Comparison of ENCODE assay signal across 36 cellular contexts in genomic region chr1:113326976-113327375, GRCh38.
"Had no signal": no experiment of that assay in that cellular context is flagged by ENCODE, and none has a peak within 500 bp of the region (broad histone marks: within the 10 kb centered on the region; RNA-seq: fewer than 3 reads in every experiment).

No MANE protein-coding gene starts in this region.

- H3K9me3 ChIP-seq: ascending aorta had no signal

- H3K36me3 ChIP-seq: ascending aorta, cardiac muscle cell had no signal

- H3K27me3 ChIP-seq: ascending aorta, cardiac muscle cell had no signal

- H3K4me3 ChIP-seq: ascending aorta, cardiac muscle cell had no signal

- H3K4me1 Mint-ChIP-seq: activated B cell treated with CpG ODN at 0.5 μM for 24 hours; activated CD4-positive, alpha-beta memory T cell treated with anti-CD3 and anti-CD28 coated beads, Interleukin-2, amount 10 ng/mL, durations not matched to agents 7 days and 5 days; activated CD4-positive, alpha-beta T cell treated with anti-CD3 and anti-CD28 coated beads for 36 hours; activated CD4-positive, alpha-beta T cell treated with anti-CD3 and anti-CD28 coated beads, Interleukin-2, amount 10 ng/mL, durations not matched to agents 7 days and 5 days; activated CD8-positive, alpha-beta memory T cell treated with anti-CD3 and anti-CD28 coated beads, Interleukin-2, amount 10 ng/mL, durations not matched to agents 7 days and 5 days; activated naive CD4-positive, alpha-beta T cell treated with anti-CD3 and anti-CD28 coated beads, Interleukin-2, amount 10 ng/mL, durations not matched to agents 7 days and 5 days; activated naive CD4-positive, alpha-beta T cell treated with anti-CD3 and anti-CD28 coated beads, Interleukin-2, amount 50 U/mL, for 24 hours; activated naive CD8-positive, alpha-beta T cell treated with anti-CD3 and anti-CD28 coated beads, Interleukin-2, amount 10 ng/mL, durations not matched to agents 7 days and 5 days; activated naive CD8-positive, alpha-beta T cell treated with anti-CD3 and anti-CD28 coated beads, Interleukin-2, amount 50 U/mL, for 24 hours; brain; central memory CD8-positive, alpha-beta T cell had no signal

- H3K27ac Mint-ChIP-seq: activated B cell treated with CpG ODN at 0.5 μM for 24 hours; activated CD4-positive, alpha-beta memory T cell treated with anti-CD3 and anti-CD28 coated beads, Interleukin-2, amount 10 ng/mL, durations not matched to agents 7 days and 5 days; activated CD4-positive, alpha-beta T cell treated with anti-CD3 and anti-CD28 coated beads for 36 hours; activated CD4-positive, alpha-beta T cell treated with anti-CD3 and anti-CD28 coated beads, Interleukin-2, amount 10 ng/mL, durations not matched to agents 7 days and 5 days; activated CD8-positive, alpha-beta memory T cell treated with anti-CD3 and anti-CD28 coated beads, Interleukin-2, amount 10 ng/mL, durations not matched to agents 7 days and 5 days; activated CD8-positive, alpha-beta T cell treated with anti-CD3 and anti-CD28 coated beads, Interleukin-2, amount 10 ng/mL, durations not matched to agents 7 days and 5 days; activated naive CD4-positive, alpha-beta T cell treated with anti-CD3 and anti-CD28 coated beads, Interleukin-2, amount 10 ng/mL, durations not matched to agents 7 days and 5 days; activated naive CD4-positive, alpha-beta T cell treated with anti-CD3 and anti-CD28 coated beads, Interleukin-2, amount 50 U/mL, for 24 hours; activated naive CD8-positive, alpha-beta T cell; activated naive CD8-positive, alpha-beta T cell treated with anti-CD3 and anti-CD28 coated beads, Interleukin-2, amount 10 ng/mL, durations not matched to agents 7 days and 5 days; activated naive CD8-positive, alpha-beta T cell treated with anti-CD3 and anti-CD28 coated beads, Interleukin-2, amount 50 U/mL, for 24 hours; activated T-cell treated with anti-CD3 and anti-CD28 coated beads, Interleukin-2, amount 50 U/mL, for 24 hours; activated T-helper 2 cell treated with anti-CD3 and anti-CD28 coated beads, Interferon-gamma antibody, Interleukin-2, Interleukin-4, amounts not matched to agents 10 μg/mL and 5 μg/mL and 100 μg/mL, durations not matched to agents 14 hours and 24 hours and 36 hours; brain; T-helper 1 cell treated with Interleukin-12 subunit alpha and Interleukin-12 subunit beta and Interleukin-4 antibody, amounts not matched to agents 30 μg/mL and 1 μg/mL, for 36 hours; T-helper 2 cell treated with Interferon-gamma antibody and Interleukin-4, amounts not matched to agents 5 μg/mL and 100 μg/mL, for 36 hours had no signal

- H3K36me3 Mint-ChIP-seq: activated CD8-positive, alpha-beta memory T cell treated with anti-CD3 and anti-CD28 coated beads, Interleukin-2, amount 10 ng/mL, durations not matched to agents 7 days and 5 days; activated naive CD4-positive, alpha-beta T cell treated with anti-CD3 and anti-CD28 coated beads, Interleukin-2, amount 10 ng/mL, durations not matched to agents 7 days and 5 days; activated naive CD4-positive, alpha-beta T cell treated with anti-CD3 and anti-CD28 coated beads, Interleukin-2, amount 50 U/mL, for 24 hours; activated naive CD8-positive, alpha-beta T cell; activated naive CD8-positive, alpha-beta T cell treated with anti-CD3 and anti-CD28 coated beads, Interleukin-2, amount 10 ng/mL, durations not matched to agents 7 days and 5 days; brain had no signal

- H3K4me3 Mint-ChIP-seq: activated B cell treated with CpG ODN at 0.5 μM for 24 hours; activated CD4-positive, alpha-beta memory T cell treated with anti-CD3 and anti-CD28 coated beads, Interleukin-2, amount 10 ng/mL, durations not matched to agents 7 days and 5 days; activated CD4-positive, alpha-beta T cell treated with anti-CD3 and anti-CD28 coated beads for 36 hours; activated CD4-positive, alpha-beta T cell treated with anti-CD3 and anti-CD28 coated beads, Interleukin-2, amount 10 ng/mL, durations not matched to agents 7 days and 5 days; activated CD8-positive, alpha-beta memory T cell treated with anti-CD3 and anti-CD28 coated beads, Interleukin-2, amount 10 ng/mL, durations not matched to agents 7 days and 5 days; activated CD8-positive, alpha-beta T cell treated with anti-CD3 and anti-CD28 coated beads, Interleukin-2, amount 10 ng/mL, durations not matched to agents 7 days and 5 days; activated naive CD4-positive, alpha-beta T cell treated with anti-CD3 and anti-CD28 coated beads, Interleukin-2, amount 10 ng/mL, durations not matched to agents 7 days and 5 days; activated naive CD4-positive, alpha-beta T cell treated with anti-CD3 and anti-CD28 coated beads, Interleukin-2, amount 50 U/mL, for 24 hours; activated naive CD8-positive, alpha-beta T cell; activated naive CD8-positive, alpha-beta T cell treated with anti-CD3 and anti-CD28 coated beads, Interleukin-2, amount 10 ng/mL, durations not matched to agents 7 days and 5 days; activated naive CD8-positive, alpha-beta T cell treated with anti-CD3 and anti-CD28 coated beads, Interleukin-2, amount 50 U/mL, for 24 hours; activated T-cell treated with anti-CD3 and anti-CD28 coated beads, Interleukin-2, amount 50 U/mL, for 24 hours; brain; central memory CD8-positive, alpha-beta T cell; T-helper 1 cell treated with Interleukin-12 subunit alpha and Interleukin-12 subunit beta and Interleukin-4 antibody, amounts not matched to agents 30 μg/mL and 1 μg/mL, for 36 hours; T-helper 2 cell treated with Interferon-gamma antibody and Interleukin-4, amounts not matched to agents 5 μg/mL and 100 μg/mL, for 36 hours had no signal

- H3K4me1 ChIP-seq: ascending aorta had no signal

- DNase-seq: activated B cell treated with CpG ODN at 0.5 μM for 24 hours; activated CD4-positive, alpha-beta memory T cell treated with anti-CD3 and anti-CD28 coated beads, Interleukin-2, amount 10 ng/mL, durations not matched to agents 7 days and 5 days; activated CD4-positive, alpha-beta T cell treated with anti-CD3 and anti-CD28 coated beads for 1 hour; activated CD4-positive, alpha-beta T cell treated with anti-CD3 and anti-CD28 coated beads for 36 hours; activated CD4-positive, alpha-beta T cell treated with anti-CD3 and anti-CD28 coated beads for 48 hours; activated CD4-positive, alpha-beta T cell treated with anti-CD3 and anti-CD28 coated beads, Interleukin-2, amount 10 ng/mL, durations not matched to agents 7 days and 5 days; activated CD4-positive, alpha-beta T cell treated with anti-CD3 and anti-CD28 coated beads, Interleukin-2, amount 50 U/mL, for 48 hours; activated CD8-positive, alpha-beta memory T cell treated with anti-CD3 and anti-CD28 coated beads for 24 hours; activated CD8-positive, alpha-beta memory T cell treated with anti-CD3 and anti-CD28 coated beads, Interleukin-2, amount 10 ng/mL, durations not matched to agents 7 days and 5 days; activated CD8-positive, alpha-beta memory T cell treated with anti-CD3 and anti-CD28 coated beads, Interleukin-2, amount 50 U/mL, for 48 hours; activated CD8-positive, alpha-beta T cell treated with anti-CD3 and anti-CD28 coated beads, Interleukin-2, amount 10 ng/mL, durations not matched to agents 7 days and 5 days; activated effector memory CD4-positive, alpha-beta T cell treated with Interleukin-2 at 50 U/mL for 16 hours; activated gamma-delta T cell; activated naive CD4-positive, alpha-beta T cell treated with anti-CD3 and anti-CD28 coated beads, Interleukin-2, amount 10 ng/mL, durations not matched to agents 7 days and 5 days; activated naive CD4-positive, alpha-beta T cell treated with Interleukin-2 at 50 U/mL for 16 hours; activated naive CD8-positive, alpha-beta T cell treated with anti-CD3 and anti-CD28 coated beads, Interleukin-2, amount 10 ng/mL, durations not matched to agents 7 days and 5 days; activated naive CD8-positive, alpha-beta T cell treated with anti-CD3 and anti-CD28 coated beads, Interleukin-2, amount 50 U/mL, for 24 hours; activated T-cell treated with anti-CD3 and anti-CD28 coated beads, Interleukin-2, amount 50 U/mL, for 24 hours; activated T-cell treated with anti-CD3 and anti-CD28 coated beads, Interleukin-2, amount 50 U/mL, for 48 hours; amygdala; anterior cingulate cortex; caudate nucleus; cerebellar nuclear complex; T-helper 1 cell; T-helper 2 cell; T-helper 9 cell had no signal

- H3K9me3 Mint-ChIP-seq: activated B cell treated with CpG ODN at 0.5 μM for 24 hours; activated CD4-positive, alpha-beta memory T cell treated with anti-CD3 and anti-CD28 coated beads, Interleukin-2, amount 10 ng/mL, durations not matched to agents 7 days and 5 days; activated CD4-positive, alpha-beta T cell treated with anti-CD3 and anti-CD28 coated beads, Interleukin-2, amount 10 ng/mL, durations not matched to agents 7 days and 5 days; activated naive CD4-positive, alpha-beta T cell treated with anti-CD3 and anti-CD28 coated beads, Interleukin-2, amount 10 ng/mL, durations not matched to agents 7 days and 5 days; activated naive CD4-positive, alpha-beta T cell treated with anti-CD3 and anti-CD28 coated beads, Interleukin-2, amount 50 U/mL, for 24 hours; activated naive CD8-positive, alpha-beta T cell treated with anti-CD3 and anti-CD28 coated beads, Interleukin-2, amount 10 ng/mL, durations not matched to agents 7 days and 5 days; activated naive CD8-positive, alpha-beta T cell treated with anti-CD3 and anti-CD28 coated beads, Interleukin-2, amount 50 U/mL, for 24 hours; activated T-cell treated with anti-CD3 and anti-CD28 coated beads, Interleukin-2, amount 50 U/mL, for 24 hours; activated T-helper 2 cell treated with anti-CD3 and anti-CD28 coated beads, Interferon-gamma antibody, Interleukin-2, Interleukin-4, amounts not matched to agents 10 μg/mL and 5 μg/mL and 100 μg/mL, durations not matched to agents 14 hours and 24 hours and 36 hours; brain; central memory CD8-positive, alpha-beta T cell; T-helper 1 cell treated with Interleukin-12 subunit alpha and Interleukin-12 subunit beta and Interleukin-4 antibody, amounts not matched to agents 30 μg/mL and 1 μg/mL, for 36 hours; T-helper 2 cell treated with Interferon-gamma antibody and Interleukin-4, amounts not matched to agents 5 μg/mL and 100 μg/mL, for 36 hours had no signal

- ATAC-seq: activated CD4-positive, alpha-beta T cell treated with anti-CD3 and anti-CD28 coated beads for 36 hours; activated CD8-positive, alpha-beta memory T cell treated with anti-CD3 and anti-CD28 coated beads, Interleukin-2, amount 10 ng/mL, durations not matched to agents 7 days and 5 days; activated CD8-positive, alpha-beta T cell treated with anti-CD3 and anti-CD28 coated beads, Interleukin-2, amount 10 ng/mL, durations not matched to agents 7 days and 5 days; activated naive CD8-positive, alpha-beta T cell treated with anti-CD3 and anti-CD28 coated beads, Interleukin-2, amount 50 U/mL, for 24 hours had no signal

- H3K27ac ChIP-seq: ascending aorta, cardiac muscle cell, VCaP had no signal

- H3K27me3 Mint-ChIP-seq: activated B cell treated with CpG ODN at 0.5 μM for 24 hours; activated CD4-positive, alpha-beta memory T cell treated with anti-CD3 and anti-CD28 coated beads, Interleukin-2, amount 10 ng/mL, durations not matched to agents 7 days and 5 days; activated CD4-positive, alpha-beta T cell treated with anti-CD3 and anti-CD28 coated beads for 36 hours; activated CD4-positive, alpha-beta T cell treated with anti-CD3 and anti-CD28 coated beads, Interleukin-2, amount 10 ng/mL, durations not matched to agents 7 days and 5 days; activated CD8-positive, alpha-beta memory T cell treated with anti-CD3 and anti-CD28 coated beads, Interleukin-2, amount 10 ng/mL, durations not matched to agents 7 days and 5 days; activated naive CD4-positive, alpha-beta T cell treated with anti-CD3 and anti-CD28 coated beads, Interleukin-2, amount 10 ng/mL, durations not matched to agents 7 days and 5 days; activated naive CD4-positive, alpha-beta T cell treated with anti-CD3 and anti-CD28 coated beads, Interleukin-2, amount 50 U/mL, for 24 hours; activated naive CD8-positive, alpha-beta T cell; activated naive CD8-positive, alpha-beta T cell treated with anti-CD3 and anti-CD28 coated beads, Interleukin-2, amount 10 ng/mL, durations not matched to agents 7 days and 5 days; activated naive CD8-positive, alpha-beta T cell treated with anti-CD3 and anti-CD28 coated beads, Interleukin-2, amount 50 U/mL, for 24 hours; activated T-cell treated with anti-CD3 and anti-CD28 coated beads, Interleukin-2, amount 50 U/mL, for 24 hours; central memory CD8-positive, alpha-beta T cell had no signal
